In the genomic region with DNA sequence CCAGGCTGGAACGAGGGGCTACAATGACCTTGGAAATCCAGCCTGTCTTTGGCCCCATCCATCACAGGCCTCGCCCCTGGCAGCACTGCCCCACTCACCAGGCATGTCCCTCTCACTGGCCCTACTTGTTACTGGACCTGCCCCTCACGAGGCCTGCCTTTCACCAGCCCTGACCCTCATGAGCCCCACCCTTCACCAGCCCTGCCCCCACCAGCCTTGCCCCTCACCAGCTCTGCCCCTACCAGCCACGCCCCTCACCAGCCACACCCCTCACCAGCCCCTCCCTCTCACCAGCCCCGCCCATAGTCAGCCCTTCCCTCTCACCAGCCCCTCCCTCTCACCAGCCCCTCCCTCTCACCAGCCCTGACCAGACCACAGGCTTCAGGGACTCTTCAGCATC, we compare ENCODE assay signal across 1 cellular context.
TF ChIP-seq lines count a peak whose summit lies in the region.

No MANE protein-coding gene starts in this region.

TF ChIP-seq in GM23338, 12 proteins besides CTCF, POLR2A, EP300 and RAD21 (continued from another document):
- TF ChIP-seq, protein P1, sequence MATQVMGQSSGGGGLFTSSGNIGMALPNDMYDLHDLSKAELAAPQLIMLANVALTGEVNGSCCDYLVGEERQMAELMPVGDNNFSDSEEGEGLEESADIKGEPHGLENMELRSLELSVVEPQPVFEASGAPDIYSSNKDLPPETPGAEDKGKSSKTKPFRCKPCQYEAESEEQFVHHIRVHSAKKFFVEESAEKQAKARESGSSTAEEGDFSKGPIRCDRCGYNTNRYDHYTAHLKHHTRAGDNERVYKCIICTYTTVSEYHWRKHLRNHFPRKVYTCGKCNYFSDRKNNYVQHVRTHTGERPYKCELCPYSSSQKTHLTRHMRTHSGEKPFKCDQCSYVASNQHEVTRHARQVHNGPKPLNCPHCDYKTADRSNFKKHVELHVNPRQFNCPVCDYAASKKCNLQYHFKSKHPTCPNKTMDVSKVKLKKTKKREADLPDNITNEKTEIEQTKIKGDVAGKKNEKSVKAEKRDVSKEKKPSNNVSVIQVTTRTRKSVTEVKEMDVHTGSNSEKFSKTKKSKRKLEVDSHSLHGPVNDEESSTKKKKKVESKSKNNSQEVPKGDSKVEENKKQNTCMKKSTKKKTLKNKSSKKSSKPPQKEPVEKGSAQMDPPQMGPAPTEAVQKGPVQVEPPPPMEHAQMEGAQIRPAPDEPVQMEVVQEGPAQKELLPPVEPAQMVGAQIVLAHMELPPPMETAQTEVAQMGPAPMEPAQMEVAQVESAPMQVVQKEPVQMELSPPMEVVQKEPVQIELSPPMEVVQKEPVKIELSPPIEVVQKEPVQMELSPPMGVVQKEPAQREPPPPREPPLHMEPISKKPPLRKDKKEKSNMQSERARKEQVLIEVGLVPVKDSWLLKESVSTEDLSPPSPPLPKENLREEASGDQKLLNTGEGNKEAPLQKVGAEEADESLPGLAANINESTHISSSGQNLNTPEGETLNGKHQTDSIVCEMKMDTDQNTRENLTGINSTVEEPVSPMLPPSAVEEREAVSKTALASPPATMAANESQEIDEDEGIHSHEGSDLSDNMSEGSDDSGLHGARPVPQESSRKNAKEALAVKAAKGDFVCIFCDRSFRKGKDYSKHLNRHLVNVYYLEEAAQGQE (IDR thresholded peaks at IDR 0.05; ENCODE audit: unreplicated experiment) = no peak
- TF ChIP-seq, protein P2, sequence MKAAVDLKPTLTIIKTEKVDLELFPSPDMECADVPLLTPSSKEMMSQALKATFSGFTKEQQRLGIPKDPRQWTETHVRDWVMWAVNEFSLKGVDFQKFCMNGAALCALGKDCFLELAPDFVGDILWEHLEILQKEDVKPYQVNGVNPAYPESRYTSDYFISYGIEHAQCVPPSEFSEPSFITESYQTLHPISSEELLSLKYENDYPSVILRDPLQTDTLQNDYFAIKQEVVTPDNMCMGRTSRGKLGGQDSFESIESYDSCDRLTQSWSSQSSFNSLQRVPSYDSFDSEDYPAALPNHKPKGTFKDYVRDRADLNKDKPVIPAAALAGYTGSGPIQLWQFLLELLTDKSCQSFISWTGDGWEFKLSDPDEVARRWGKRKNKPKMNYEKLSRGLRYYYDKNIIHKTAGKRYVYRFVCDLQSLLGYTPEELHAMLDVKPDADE (IDR thresholded peaks at IDR 0.05) = no peak
- no peak for TF ChIP-seq CREB1 (CRISPR knock-in tag; IDR thresholded peaks at IDR 0.05; ENCODE audit: low read depth)
- no peak for TF ChIP-seq ZNF114 (CRISPR knock-in tag; IDR thresholded peaks at IDR 0.05)
- no peak for TF ChIP-seq NANOG (IDR thresholded peaks at IDR 0.05; ENCODE audit: borderline replicate concordance)
- no peak for TF ChIP-seq ZNF331 (CRISPR knock-in tag; IDR thresholded peaks at IDR 0.05; ENCODE audit: low read depth)
- TF ChIP-seq, protein P3, sequence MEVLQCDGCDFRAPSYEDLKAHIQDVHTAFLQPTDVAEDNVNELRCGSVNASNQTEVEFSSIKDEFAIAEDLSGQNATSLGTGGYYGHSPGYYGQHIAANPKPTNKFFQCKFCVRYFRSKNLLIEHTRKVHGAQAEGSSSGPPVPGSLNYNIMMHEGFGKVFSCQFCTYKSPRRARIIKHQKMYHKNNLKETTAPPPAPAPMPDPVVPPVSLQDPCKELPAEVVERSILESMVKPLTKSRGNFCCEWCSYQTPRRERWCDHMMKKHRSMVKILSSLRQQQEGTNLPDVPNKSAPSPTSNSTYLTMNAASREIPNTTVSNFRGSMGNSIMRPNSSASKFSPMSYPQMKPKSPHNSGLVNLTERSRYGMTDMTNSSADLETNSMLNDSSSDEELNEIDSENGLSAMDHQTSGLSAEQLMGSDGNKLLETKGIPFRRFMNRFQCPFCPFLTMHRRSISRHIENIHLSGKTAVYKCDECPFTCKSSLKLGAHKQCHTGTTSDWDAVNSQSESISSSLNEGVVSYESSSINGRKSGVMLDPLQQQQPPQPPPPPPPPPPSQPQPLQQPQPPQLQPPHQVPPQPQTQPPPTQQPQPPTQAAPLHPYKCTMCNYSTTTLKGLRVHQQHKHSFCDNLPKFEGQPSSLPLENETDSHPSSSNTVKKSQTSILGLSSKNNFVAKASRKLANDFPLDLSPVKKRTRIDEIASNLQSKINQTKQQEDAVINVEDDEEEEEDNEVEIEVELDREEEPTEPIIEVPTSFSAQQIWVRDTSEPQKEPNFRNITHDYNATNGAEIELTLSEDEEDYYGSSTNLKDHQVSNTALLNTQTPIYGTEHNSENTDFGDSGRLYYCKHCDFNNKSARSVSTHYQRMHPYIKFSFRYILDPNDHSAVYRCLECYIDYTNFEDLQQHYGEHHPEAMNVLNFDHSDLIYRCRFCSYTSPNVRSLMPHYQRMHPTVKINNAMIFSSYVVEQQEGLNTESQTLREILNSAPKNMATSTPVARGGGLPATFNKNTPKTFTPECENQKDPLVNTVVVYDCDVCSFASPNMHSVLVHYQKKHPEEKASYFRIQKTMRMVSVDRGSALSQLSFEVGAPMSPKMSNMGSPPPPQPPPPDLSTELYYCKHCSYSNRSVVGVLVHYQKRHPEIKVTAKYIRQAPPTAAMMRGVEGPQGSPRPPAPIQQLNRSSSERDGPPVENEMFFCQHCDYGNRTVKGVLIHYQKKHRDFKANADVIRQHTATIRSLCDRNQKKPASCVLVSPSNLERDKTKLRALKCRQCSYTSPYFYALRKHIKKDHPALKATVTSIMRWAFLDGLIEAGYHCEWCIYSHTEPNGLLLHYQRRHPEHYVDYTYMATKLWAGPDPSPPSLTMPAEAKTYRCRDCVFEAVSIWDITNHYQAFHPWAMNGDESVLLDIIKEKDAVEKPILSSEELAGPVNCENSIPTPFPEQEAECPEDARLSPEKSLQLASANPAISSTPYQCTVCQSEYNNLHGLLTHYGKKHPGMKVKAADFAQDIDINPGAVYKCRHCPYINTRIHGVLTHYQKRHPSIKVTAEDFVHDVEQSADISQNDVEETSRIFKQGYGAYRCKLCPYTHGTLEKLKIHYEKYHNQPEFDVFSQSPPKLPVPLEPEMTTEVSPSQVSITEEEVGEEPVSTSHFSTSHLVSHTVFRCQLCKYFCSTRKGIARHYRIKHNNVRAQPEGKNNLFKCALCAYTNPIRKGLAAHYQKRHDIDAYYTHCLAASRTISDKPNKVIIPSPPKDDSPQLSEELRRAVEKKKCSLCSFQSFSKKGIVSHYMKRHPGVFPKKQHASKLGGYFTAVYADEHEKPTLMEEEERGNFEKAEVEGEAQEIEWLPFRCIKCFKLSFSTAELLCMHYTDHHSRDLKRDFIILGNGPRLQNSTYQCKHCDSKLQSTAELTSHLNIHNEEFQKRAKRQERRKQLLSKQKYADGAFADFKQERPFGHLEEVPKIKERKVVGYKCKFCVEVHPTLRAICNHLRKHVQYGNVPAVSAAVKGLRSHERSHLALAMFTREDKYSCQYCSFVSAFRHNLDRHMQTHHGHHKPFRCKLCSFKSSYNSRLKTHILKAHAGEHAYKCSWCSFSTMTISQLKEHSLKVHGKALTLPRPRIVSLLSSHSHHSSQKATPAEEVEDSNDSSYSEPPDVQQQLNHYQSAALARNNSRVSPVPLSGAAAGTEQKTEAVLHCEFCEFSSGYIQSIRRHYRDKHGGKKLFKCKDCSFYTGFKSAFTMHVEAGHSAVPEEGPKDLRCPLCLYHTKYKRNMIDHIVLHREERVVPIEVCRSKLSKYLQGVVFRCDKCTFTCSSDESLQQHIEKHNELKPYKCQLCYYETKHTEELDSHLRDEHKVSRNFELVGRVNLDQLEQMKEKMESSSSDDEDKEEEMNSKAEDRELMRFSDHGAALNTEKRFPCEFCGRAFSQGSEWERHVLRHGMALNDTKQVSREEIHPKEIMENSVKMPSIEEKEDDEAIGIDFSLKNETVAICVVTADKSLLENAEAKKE (CRISPR knock-in tag; IDR thresholded peaks at IDR 0.05) = no peak
- no peak for TF ChIP-seq EZH2 (IDR thresholded peaks at IDR 0.05; ENCODE audit: low read depth, unreplicated experiment)
